13 cellular contexts compared by ENCODE assay signal in genomic region chr13:101624981-101625380, GRCh38.
DNase-seq lines count a peak whose midpoint lies in the region; ATAC-seq and TF ChIP-seq lines count a peak whose summit lies in the region.
"Had no signal": no experiment of that assay in that cellular context is flagged by ENCODE, and none has a peak within 500 bp of the region (broad histone marks: within the 10 kb centered on the region; RNA-seq: fewer than 3 reads in every experiment).

No MANE protein-coding gene starts in this region.

- TF ChIP-seq CTCF in Loucy (conservative IDR thresholded peaks at IDR 0.05; ENCODE audit: low read length) (no peak), activated B cell treated with CpG ODN at 0.5 μM for 24 hours (IDR thresholded peaks at IDR 0.05) (no peak)

- H3K36me3 Mint-ChIP-seq in activated CD4-positive, alpha-beta memory T cell treated with anti-CD3 and anti-CD28 coated beads for 36 hours, result no peaks in the 10 kb centered on the region
- H3K36me3 Mint-ChIP-seq in activated CD4-positive, alpha-beta memory T cell treated with anti-CD3 and anti-CD28 coated beads, Interleukin-2, amount 10 ng/mL, durations not matched to agents 7 days and 5 days (ENCODE audit: low read depth), result no peaks in the 10 kb centered on the region
- H3K36me3 Mint-ChIP-seq in activated B cell treated with CpG ODN at 0.5 μM for 24 hours (ENCODE audit: low read depth), result no peaks in the 10 kb centered on the region

- H3K4me3 ChIP-seq in Loucy (ENCODE audit: low read length, poor library complexity, severe bottlenecking), result no peak overlapping the region
- H3K4me3 ChIP-seq: esophagus muscularis mucosa, smooth muscle cell had no signal

- H3K27me3 ChIP-seq in Loucy (ENCODE audit: insufficient read depth, low read length, poor library complexity, severe bottlenecking), result no peaks in the 10 kb centered on the region
- H3K27me3 ChIP-seq: esophagus muscularis mucosa had no signal

- no peaks in the 10 kb centered on the region for H3K9me2 ChIP-seq in Loucy (replicated peaks; ENCODE audit: low read depth, low read length)

- POLR2A ChIA-PET in activated CD4-positive, alpha-beta memory T cell treated with anti-CD3 and anti-CD28 coated beads for 36 hours (lab: Charles Lee), result no interaction called here
- POLR2A ChIA-PET in activated CD4-positive, alpha-beta memory T cell treated with anti-CD3 and anti-CD28 coated beads, Interleukin-2, amount 10 ng/mL, durations not matched to agents 7 days and 5 days (lab: Charles Lee), result interaction anchor here (0.6 kb wide), 1 partner anchor 160 kb away, joined by 3 read pairs; no protein-coding TSS in a partner anchor
- POLR2A ChIA-PET in activated B cell treated with CpG ODN at 0.5 μM for 24 hours (lab: Charles Lee), result interaction anchor here (0.6 kb wide), 1 partner anchor 967 kb away, joined by 3 read pairs; no protein-coding TSS in a partner anchor

- ATAC-seq in activated B cell treated with CpG ODN at 0.5 μM for 24 hours (ENCODE audit: low read depth), result no peak

- H3K9me3 ChIP-seq in Loucy (ENCODE audit: insufficient read depth, low read depth, low read length), result no peaks in the 10 kb centered on the region
- H3K9me3 ChIP-seq: esophagus muscularis mucosa had no signal

- H3K9me3 Mint-ChIP-seq in activated CD4-positive, alpha-beta memory T cell treated with anti-CD3 and anti-CD28 coated beads for 36 hours, result no peaks in the 10 kb centered on the region
- no peaks in the 10 kb centered on the region for H3K9me3 Mint-ChIP-seq in activated CD4-positive, alpha-beta memory T cell treated with anti-CD3 and anti-CD28 coated beads, Interleukin-2, amount 10 ng/mL, durations not matched to agents 7 days and 5 days
- no peaks in the 10 kb centered on the region for H3K9me3 Mint-ChIP-seq in activated B cell treated with CpG ODN at 0.5 μM for 24 hours

- CTCF ChIA-PET in activated CD4-positive, alpha-beta memory T cell treated with anti-CD3 and anti-CD28 coated beads for 36 hours (lab: Charles Lee), result no interaction called here
- CTCF ChIA-PET in activated CD4-positive, alpha-beta memory T cell treated with anti-CD3 and anti-CD28 coated beads, Interleukin-2, amount 10 ng/mL, durations not matched to agents 7 days and 5 days (lab: Charles Lee), result no interaction called here
- CTCF ChIA-PET in activated B cell treated with CpG ODN at 0.5 μM for 24 hours (lab: Charles Lee), result no interaction called here

- no peak overlapping the region for H3K27ac Mint-ChIP-seq in activated CD4-positive, alpha-beta memory T cell treated with anti-CD3 and anti-CD28 coated beads for 36 hours
- no peak overlapping the region for H3K27ac Mint-ChIP-seq in activated CD4-positive, alpha-beta memory T cell treated with anti-CD3 and anti-CD28 coated beads, Interleukin-2, amount 10 ng/mL, durations not matched to agents 7 days and 5 days
- H3K27ac Mint-ChIP-seq in activated B cell treated with CpG ODN at 0.5 μM for 24 hours, result peak overlapping the region; percentile 76

- H3K36me3 ChIP-seq in Loucy (ENCODE audit: insufficient read depth, low read length), result no peaks in the 10 kb centered on the region
- H3K36me3 ChIP-seq: esophagus muscularis mucosa had no signal

- intact Hi-C loops in activated CD4-positive, alpha-beta memory T cell treated with anti-CD3 and anti-CD28 coated beads for 36 hours (cut with micrococcal nuclease), result loop anchor here (5.0 kb wide), 2 partner anchors 132 to 777 kb away; partner anchors contain the start of gene FGF14
- intact Hi-C loops in activated B cell treated with CpG ODN at 0.5 μM for 24 hours (cut with micrococcal nuclease), result loop anchor here (10.0 kb wide), 1 partner anchor 950 kb away; the partner anchor contains the start of gene TMTC4

- H3K4me2 ChIP-seq in Loucy (ENCODE audit: low read depth, low read length, poor library complexity, severe bottlenecking), result peak overlapping the region; percentile 23
- H3K4me2 ChIP-seq: smooth muscle cell had no signal

- no peak overlapping the region for H3K4me3 Mint-ChIP-seq in activated CD4-positive, alpha-beta memory T cell treated with anti-CD3 and anti-CD28 coated beads for 36 hours
- H3K4me3 Mint-ChIP-seq in activated CD4-positive, alpha-beta memory T cell treated with anti-CD3 and anti-CD28 coated beads, Interleukin-2, amount 10 ng/mL, durations not matched to agents 7 days and 5 days, result no peak overlapping the region
- no peak overlapping the region for H3K4me3 Mint-ChIP-seq in activated B cell treated with CpG ODN at 0.5 μM for 24 hours

- H3F3A ChIP-seq in Loucy (ENCODE audit: low read depth), result no peaks in the 10 kb centered on the region

- no peak overlapping the region for H2AFZ ChIP-seq in Loucy (ENCODE audit: low read length)

- H3K4me1 ChIP-seq in Loucy (ENCODE audit: insufficient read depth, low read length, poor library complexity, severe bottlenecking), result peaks cover 26% of the 10 kb centered on the region

- H3K79me2 ChIP-seq in Loucy (ENCODE audit: insufficient read depth, low read length), result no peaks in the 10 kb centered on the region

- H3K4me1 Mint-ChIP-seq in activated CD4-positive, alpha-beta memory T cell treated with anti-CD3 and anti-CD28 coated beads for 36 hours (ENCODE audit: low read depth), result peaks cover 47% of the 10 kb centered on the region
- peaks cover 34% of the 10 kb centered on the region for H3K4me1 Mint-ChIP-seq in activated CD4-positive, alpha-beta memory T cell treated with anti-CD3 and anti-CD28 coated beads, Interleukin-2, amount 10 ng/mL, durations not matched to agents 7 days and 5 days
- peaks cover 44% of the 10 kb centered on the region for H3K4me1 Mint-ChIP-seq in activated B cell treated with CpG ODN at 0.5 μM for 24 hours

- DNase-seq in activated CD4-positive, alpha-beta memory T cell treated with anti-CD3 and anti-CD28 coated beads for 36 hours, result peak; percentile 28
- no peak for DNase-seq in activated CD4-positive, alpha-beta memory T cell treated with anti-CD3 and anti-CD28 coated beads, Interleukin-2, amount 10 ng/mL, durations not matched to agents 7 days and 5 days
- DNase-seq in activated B cell treated with CpG ODN at 0.5 μM for 24 hours (no peak), MV-4-11 (lab: John Stamatoyannopoulos, UW) (no peak), NCI-H2029 treated with DMSO at 0.1 percent for 48 hours (lab: John Stamatoyannopoulos, UW) (no peak), DMS153 treated with DMSO at 0.1 percent for 48 hours (lab: John Stamatoyannopoulos, UW; ENCODE audit: unreplicated experiment) (no peak)
- DNase-seq in stimulated activated CD8-positive, alpha-beta memory T cell treated with anti-CD3 and anti-CD28 coated beads, Interleukin-4, amount 100 ng/mL, for 48 hours, result peak; percentile 26
- DNase-seq: activated T-cell treated with anti-CD3 and anti-CD28 coated beads for 4 hours, GF-D8, HCEC 1CT had no signal

- no peaks in the 10 kb centered on the region for H4K20me1 ChIP-seq in Loucy (ENCODE audit: insufficient read depth, low read length, poor library complexity, severe bottlenecking)

- H3K27me3 Mint-ChIP-seq in activated CD4-positive, alpha-beta memory T cell treated with anti-CD3 and anti-CD28 coated beads for 36 hours, result peaks cover 2% of the 10 kb centered on the region
- H3K27me3 Mint-ChIP-seq in activated CD4-positive, alpha-beta memory T cell treated with anti-CD3 and anti-CD28 coated beads, Interleukin-2, amount 10 ng/mL, durations not matched to agents 7 days and 5 days, result peaks cover 3% of the 10 kb centered on the region
- no peaks in the 10 kb centered on the region for H3K27me3 Mint-ChIP-seq in activated B cell treated with CpG ODN at 0.5 μM for 24 hours

- H3K9ac ChIP-seq in Loucy (ENCODE audit: low read depth, low read length, poor library complexity, severe bottlenecking), result no peak overlapping the region

Comparison
In these comparisons a context has a peak if more than half of its experiments do, and no peak if none do; other contexts are left out.
1. DNase-seq: peak in activated CD4-positive, alpha-beta memory T cell treated with anti-CD3 and anti-CD28 coated beads for 36 hours (single experiment) and stimulated activated CD8-positive, alpha-beta memory T cell treated with anti-CD3 and anti-CD28 coated beads, Interleukin-4, amount 100 ng/mL, for 48 hours (single experiment); none in activated CD4-positive, alpha-beta memory T cell treated with anti-CD3 and anti-CD28 coated beads, Interleukin-2, amount 10 ng/mL, durations not matched to agents 7 days and 5 days (single experiment), activated B cell treated with CpG ODN at 0.5 μM for 24 hours (single experiment), MV-4-11 (single experiment), NCI-H2029 treated with DMSO at 0.1 percent for 48 hours (single experiment) and DMS153 treated with DMSO at 0.1 percent for 48 hours (single experiment).